In the genomic region with DNA sequence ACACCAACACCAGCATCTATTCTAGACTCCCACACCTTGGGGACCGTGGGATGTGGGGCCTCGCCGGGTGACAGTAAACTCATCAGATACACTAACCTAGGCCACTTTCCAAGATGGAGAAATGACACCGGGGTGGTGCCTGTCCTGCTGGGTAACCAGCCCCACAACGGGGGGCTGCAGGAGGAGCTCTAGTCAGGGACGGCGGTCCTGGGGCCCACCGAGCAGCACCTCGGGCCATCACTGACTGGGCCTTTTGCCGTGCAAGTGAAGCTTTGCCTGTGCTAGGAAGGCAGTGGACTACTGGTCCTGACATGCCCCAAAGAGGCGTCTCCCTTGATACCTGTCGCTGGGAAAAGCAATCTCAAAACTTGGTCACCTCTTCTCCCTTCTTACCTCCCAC, we compare ENCODE assay signal across 6 cellular contexts.
"Had no signal": no experiment of that assay in that cellular context is flagged by ENCODE, and none has a peak within 500 bp of the region (broad histone marks: within the 10 kb centered on the region; RNA-seq: fewer than 3 reads in every experiment).

No MANE protein-coding gene starts in this region.

- H3K9me3 ChIP-seq: HAP-1 had no signal

- ATAC-seq: HCT116 had no signal

- H3K9ac ChIP-seq: GM23248 had no signal

- H2AFZ ChIP-seq: GM23248 had no signal

- H3K4me3 ChIP-seq: GM23248, HAP-1 had no signal

- H3K36me3 ChIP-seq: HAP-1 had no signal

- H3K27ac ChIP-seq: GM23248 had no signal

- H3K4me1 ChIP-seq: HAP-1 had no signal

- DNase-seq: GM23248, GOT3, H7, HFFc6 had no signal
